ENCODE assay signal across 1 cellular context in genomic region chr1:153976819-153977249, GRCh38.
TF ChIP-seq lines count a peak whose summit lies in the region.

No MANE protein-coding gene starts in this region.

TF ChIP-seq in HCT116, 20 proteins besides CTCF, POLR2A, EP300 and RAD21:
- no peak for TF ChIP-seq ZBTB33 (IDR thresholded peaks at IDR 0.05; ENCODE audit: extremely low read depth, insufficient replicate concordance, low read length)
